ENCODE assay signal across 9 cellular contexts in genomic region chr7:25180592-25180923, GRCh38. TPM values are rescaled to one million over a fixed set of nuclear protein-coding genes. Genes with fewer than 3 reads are reported as not detected.
DNase-seq lines count a peak whose midpoint lies in the region; ATAC-seq and TF ChIP-seq lines count a peak whose summit lies in the region.
"Had no signal": no experiment of that assay in that cellular context is flagged by ENCODE, and none has a peak within 500 bp of the region (broad histone marks: within the 10 kb centered on the region; RNA-seq: fewer than 3 reads in every experiment).

No MANE protein-coding gene starts in this region.

- CTCF ChIA-PET in activated naive CD4-positive, alpha-beta T cell treated with anti-CD3 and anti-CD28 coated beads for 36 hours (lab: Charles Lee): interaction anchor here (1.1 to 1.3 kb wide), 5 partner anchors 8 to 93 kb away, joined by 3 to 5 read pairs (median 3); no protein-coding TSS in a partner anchor

- peaks cover 3% of the 10 kb centered on the region for H3K36me3 Mint-ChIP-seq in activated naive CD4-positive, alpha-beta T cell treated with anti-CD3 and anti-CD28 coated beads for 36 hours (ENCODE audit: low read depth)
- H3K36me3 Mint-ChIP-seq in nephron (ENCODE audit: low read depth): no peaks in the 10 kb centered on the region

- H3K27me3 Mint-ChIP-seq in activated naive CD4-positive, alpha-beta T cell treated with anti-CD3 and anti-CD28 coated beads for 36 hours (ENCODE audit: low read depth): no peaks in the 10 kb centered on the region
- H3K27me3 Mint-ChIP-seq in nephron (ENCODE audit: low read depth): peaks cover 3% of the 10 kb centered on the region

- H3K4me3 Mint-ChIP-seq in activated naive CD4-positive, alpha-beta T cell treated with anti-CD3 and anti-CD28 coated beads for 36 hours: peak overlapping the region; percentile 83
- H3K4me3 Mint-ChIP-seq in nephron: peak overlapping the region; percentile 89 to 90 (median 90)

- ATAC-seq in HG03460 (IDR thresholded peaks at IDR 0.05; ENCODE audit: unreplicated experiment): peak; percentile 26

- no peak for TF ChIP-seq CTCF in nephron (IDR thresholded peaks at IDR 0.05; ENCODE audit: unreplicated experiment in 3 of 3)

- DNase-seq in activated naive CD4-positive, alpha-beta T cell treated with anti-CD3 and anti-CD28 coated beads for 36 hours: no peak
- no peak for DNase-seq in activated naive CD4-positive, alpha-beta T cell treated with Interleukin-2 at 50 U/mL for 16 hours
- peak; percentile 11 for DNase-seq in brain pericyte (ENCODE audit: low read depth, low spot score)
- no peak for DNase-seq in NCI-H1436 treated with DMSO at 0.1 percent for 48 hours (lab: John Stamatoyannopoulos, UW)
- DNase-seq in NCI-H187 treated with DMSO at 0.1 percent for 48 hours (lab: John Stamatoyannopoulos, UW): no peak
- no peak for DNase-seq in glomerular visceral epithelial cell (ENCODE audit: extremely low spot score)

- peak overlapping the region; percentile 81 for H3K27ac Mint-ChIP-seq in activated naive CD4-positive, alpha-beta T cell treated with anti-CD3 and anti-CD28 coated beads for 36 hours
- H3K27ac Mint-ChIP-seq in nephron: peak overlapping the region in 2 of 3 experiments; percentile 29 to 85

- no peaks in the 10 kb centered on the region for H3K9me3 Mint-ChIP-seq in activated naive CD4-positive, alpha-beta T cell treated with anti-CD3 and anti-CD28 coated beads for 36 hours
- H3K9me3 Mint-ChIP-seq in nephron: no peaks in the 10 kb centered on the region

- intact Hi-C loops in activated naive CD4-positive, alpha-beta T cell treated with anti-CD3 and anti-CD28 coated beads for 36 hours (cut with micrococcal nuclease): loop anchor here (1.0 to 5.0 kb wide), 7 partner anchors 30 to 677 kb away; partner anchors contain the start of genes CYCS and PALS2

- peaks cover 19% of the 10 kb centered on the region for H3K4me1 Mint-ChIP-seq in activated naive CD4-positive, alpha-beta T cell treated with anti-CD3 and anti-CD28 coated beads for 36 hours (ENCODE audit: low read depth)
- no peaks in the 10 kb centered on the region for H3K4me1 Mint-ChIP-seq in nephron

RNA-seq across cellular contexts. Expression of gene NPVF, which starts 47.7 kb away (rescaled TPM):
- total RNA-seq in activated naive CD4-positive, alpha-beta T cell treated with anti-CD3 and anti-CD28 coated beads for 36 hours: not detected
- total RNA-seq: glomerular endothelial cell had no signal

RNA-seq across cellular contexts. Expression of gene CYCS, which starts 55.5 kb away (rescaled TPM):
- 100 to 1,000 TPM; 213 to 224 TPM for total RNA-seq in activated naive CD4-positive, alpha-beta T cell treated with anti-CD3 and anti-CD28 coated beads for 36 hours
